In genomic region chr20:47336013-47336754, GRCh38 we compare ENCODE assay signal across 8 cellular contexts. TPM values are rescaled to one million over a fixed set of nuclear protein-coding genes. Genes with fewer than 3 reads are reported as not detected.
A peak's percentile ranks its signal among the peaks of the same experiment; 100 is the strongest.
DNase-seq lines count a peak whose midpoint lies in the region; ATAC-seq and TF ChIP-seq lines count a peak whose summit lies in the region.

No MANE protein-coding gene starts in this region.

- H3K36me3 ChIP-seq in iPS-18a (ENCODE audit: control insufficient read depth, low read depth, low read length) (peaks cover 29% of the 10 kb centered on the region), sigmoid colon (peaks cover 0 to 5% (median 0%) of the 10 kb centered on the region in 4 donors)

- H3K27me3 ChIP-seq in iPS-18a (ENCODE audit: control insufficient read depth, insufficient read depth, low read length), result no peaks in the 10 kb centered on the region
- H3K27me3 ChIP-seq in sigmoid colon, result no peaks in the 10 kb centered on the region

- TF ChIP-seq CTCF in astrocyte of the cerebellum (IDR thresholded peaks at IDR 0.05; ENCODE audit: low read depth, low read length, missing control alignments), result no peak
- no peak for TF ChIP-seq CTCF in sigmoid colon (IDR thresholded peaks at IDR 0.05)
- TF ChIP-seq CTCF in CD14-positive monocyte (IDR thresholded peaks at IDR 0.05), result no peak

- H3K9ac ChIP-seq in iPS-18a (ENCODE audit: low read length), result no peak overlapping the region

- H3K4me1 ChIP-seq in iPS-18a (ENCODE audit: control insufficient read depth, low read depth, low read length) (peaks cover 36% of the 10 kb centered on the region), sigmoid colon (peaks cover 0 to 95% (median 83%) of the 10 kb centered on the region in 4 donors)

- no peak for TF ChIP-seq POLR2A in sigmoid colon (IDR thresholded peaks at IDR 0.05)

- no peak overlapping the region for H3K4me3 Mint-ChIP-seq in CD14-positive monocyte

- H3K9me3 Mint-ChIP-seq in CD14-positive monocyte, result peaks cover 0 to 2% (median 0%) of the 10 kb centered on the region in 7 donors

- WGBS in sigmoid colon, 2 donors, result 81 to 91% methylated on average over 19 of the region's 19 CpGs

- no peak for ATAC-seq in GM18858 (IDR thresholded peaks at IDR 0.05; ENCODE audit: unreplicated experiment)

- peaks cover 20% of the 10 kb centered on the region for H3K4me1 Mint-ChIP-seq in CD14-positive monocyte

- in situ Hi-C loops in astrocyte of the cerebellum (cut with HindIII; ENCODE audit: low sequenced_read_pairs), result no loop called here

- TF ChIP-seq EP300 in sigmoid colon (IDR thresholded peaks at IDR 0.05), result peak; percentile 45 to 90 (median 79)

- DNase-seq in EH (ENCODE audit: low read depth) (peak; percentile 93), astrocyte of the cerebellum (ENCODE audit: low read depth) (peak; percentile 77), sigmoid colon (peak; percentile 94), CD14-positive monocyte (ENCODE audit: low spot score) (no peak), hepatic stellate cell (ENCODE audit: low spot score) (no peak), DMS53 treated with DMSO at 0.1 percent for 48 hours (lab: John Stamatoyannopoulos, UW; ENCODE audit: unreplicated experiment) (no peak)

- peaks cover 61 to 68% of the 10 kb centered on the region in 2 donors for H3K36me3 Mint-ChIP-seq in CD14-positive monocyte

- H3K4me3 ChIP-seq in astrocyte of the cerebellum (ENCODE audit: low read depth, low read length) (no peak overlapping the region), iPS-18a (ENCODE audit: low read length) (no peak overlapping the region), sigmoid colon (peak overlapping the region in 2 of 4 donors; percentile 6 to 16)

- H3K9me3 ChIP-seq in iPS-18a (ENCODE audit: control insufficient read depth, low read depth, low read length), result no peaks in the 10 kb centered on the region
- H3K9me3 ChIP-seq in sigmoid colon, result no peaks in the 10 kb centered on the region

- intact Hi-C loops in sigmoid colon (cut with DNase I) (loop anchor here (2.0 kb wide), 1 partner anchor 19 kb away; no protein-coding TSS in a partner anchor), CD14-positive monocyte (cut with micrococcal nuclease) (no loop called here)

- peak overlapping the region in 3 of 7 donors; percentile 9 to 21 (median 10) for H3K27ac Mint-ChIP-seq in CD14-positive monocyte

- H3K27me3 Mint-ChIP-seq in CD14-positive monocyte (ENCODE audit: low read depth in 3 of 3), result no peaks in the 10 kb centered on the region

- H3K27ac ChIP-seq in iPS-18a (ENCODE audit: low read length) (peak overlapping the region; percentile 71), sigmoid colon (peak overlapping the region; percentile 91 to 97 (median 93))

RNA-seq across cellular contexts. Expression of gene ZMYND8, which starts 20.3 kb away (rescaled TPM):
- 10 to 100 TPM; 24.8 to 46.0 (median 29.3) TPM for total RNA-seq in sigmoid colon
- polyA plus RNA-seq in sigmoid colon (10 to 100 TPM in 2 of 3 donors, 1 to 10 TPM in 1; 7.8 to 23.2 (median 11.3) TPM), CD14-positive monocyte (1 to 10 TPM; 1.4 to 5.8 TPM)

Comparison
In these comparisons a context has a peak if more than half of its experiments do, and no peak if none do; other contexts are left out.
1. DNase-seq: peak in EH (single experiment), astrocyte of the cerebellum (single experiment) and sigmoid colon (single experiment); none in CD14-positive monocyte (single experiment), hepatic stellate cell (single experiment) and DMS53 treated with DMSO at 0.1 percent for 48 hours (single experiment).